Comparison of ENCODE assay signal across 25 cellular contexts in genomic region chr3:128823008-128823407, GRCh38. TPM values are rescaled to one million over a fixed set of nuclear protein-coding genes. Genes with fewer than 3 reads are reported as not detected.
DNase-seq lines count a peak whose midpoint lies in the region; ATAC-seq and TF ChIP-seq lines count a peak whose summit lies in the region.
"Had no signal": no experiment of that assay in that cellular context is flagged by ENCODE, and none has a peak within 500 bp of the region (broad histone marks: within the 10 kb centered on the region; RNA-seq: fewer than 3 reads in every experiment).

No MANE protein-coding gene starts in this region.

- WGBS in psoas muscle, 3 donors = 72 to 83% (median 76%) methylated on average over 6 of the region's 6 CpGs

- H3K4me3 Mint-ChIP-seq in dendritic cell treated with granulocyte-macrophage colony-stimulating factor and Interleukin-4, amounts not matched to agents 40 ng/mL and 50 ng/mL, for 4 days = no peak overlapping the region
- H3K4me3 Mint-ChIP-seq: CD8-positive, alpha-beta memory T cell; HFFc6 had no signal

- H3K27me3 Mint-ChIP-seq in dendritic cell treated with granulocyte-macrophage colony-stimulating factor and Interleukin-4, amounts not matched to agents 40 ng/mL and 50 ng/mL, for 4 days = no peaks in the 10 kb centered on the region
- H3K27me3 Mint-ChIP-seq: CD8-positive, alpha-beta memory T cell had no signal

- H3K36me3 Mint-ChIP-seq in dendritic cell treated with granulocyte-macrophage colony-stimulating factor and Interleukin-4, amounts not matched to agents 40 ng/mL and 50 ng/mL, for 4 days (ENCODE audit: low read depth) = peaks cover 71% of the 10 kb centered on the region

- H3K4me3 ChIP-seq in AG04450 (ENCODE audit: low read depth, low read length) (no peak overlapping the region), psoas muscle (no peak overlapping the region)
- H3K4me3 ChIP-seq: Peyer's patch had no signal

- peaks cover 18% of the 10 kb centered on the region for H3K4me1 Mint-ChIP-seq in dendritic cell treated with granulocyte-macrophage colony-stimulating factor and Interleukin-4, amounts not matched to agents 40 ng/mL and 50 ng/mL, for 4 days (ENCODE audit: low read depth)
- H3K4me1 Mint-ChIP-seq: CD8-positive, alpha-beta memory T cell had no signal

- H3K27me3 ChIP-seq in AG04450 (ENCODE audit: control insufficient read depth, insufficient read depth, low read length) (no peaks in the 10 kb centered on the region), psoas muscle (ENCODE audit: insufficient read depth in 3 of 3, low read length in 2 of 3) (no peaks in the 10 kb centered on the region)
- H3K27me3 ChIP-seq: Peyer's patch had no signal

- no peak for TF ChIP-seq CTCF in AG04450 (IDR thresholded peaks at IDR 0.05; ENCODE audit: low read depth, low read length)
- no peak for TF ChIP-seq CTCF in psoas muscle (IDR thresholded peaks at IDR 0.05)

- ATAC-seq in psoas muscle (peak in 1 of 4 donors; percentile 4), HG03175 (IDR thresholded peaks at IDR 0.05; ENCODE audit: unreplicated experiment) (no peak), GM18505 (IDR thresholded peaks at IDR 0.05; ENCODE audit: unreplicated experiment) (no peak)

- H3K9me3 Mint-ChIP-seq in dendritic cell treated with granulocyte-macrophage colony-stimulating factor and Interleukin-4, amounts not matched to agents 40 ng/mL and 50 ng/mL, for 4 days = peaks cover 9% of the 10 kb centered on the region
- H3K9me3 Mint-ChIP-seq: CD8-positive, alpha-beta memory T cell; HFFc6 had no signal

- POLR2A ChIA-PET in AG04450 (lab: Yijun Ruan, JAX) = interaction anchor here (0.6 kb wide), 2 partner anchors 44 to 248 kb away, joined by 3 to 4 read pairs; no protein-coding TSS in a partner anchor

- H3K4me1 ChIP-seq in psoas muscle = peaks cover 33% of the 10 kb centered on the region

- CTCF ChIA-PET in AG04450 (lab: Charles Lee) = interaction anchor here (0.7 to 2.5 kb wide), 2 partner anchors 23 to 327 kb away, joined by 3 to 8 read pairs; no protein-coding TSS in a partner anchor

- no peak for TF ChIP-seq POLR2A in GM18505 (IDR thresholded peaks at IDR 0.05; ENCODE audit: borderline replicate concordance, extremely low read depth, insufficient read depth, insufficient read length)

- peak overlapping the region; percentile 11 for H3K27ac ChIP-seq in AG04450 (ENCODE audit: low read depth, low read length)
- peak overlapping the region; percentile 33 for H3K27ac ChIP-seq in psoas muscle
- H3K27ac ChIP-seq: HL-60, Peyer's patch had no signal

- peak overlapping the region; percentile 3 for H3K27ac Mint-ChIP-seq in dendritic cell treated with granulocyte-macrophage colony-stimulating factor and Interleukin-4, amounts not matched to agents 40 ng/mL and 50 ng/mL, for 4 days
- H3K27ac Mint-ChIP-seq: HFFc6 had no signal

- intact Hi-C loops in dendritic cell treated with granulocyte-macrophage colony-stimulating factor and Interleukin-4, amounts not matched to agents 40 ng/mL and 50 ng/mL, for 4 days (cut with micrococcal nuclease) = no loop called here
- intact Hi-C loops in psoas muscle (cut with DNase I) = no loop called here

- no peaks in the 10 kb centered on the region for H3K9me3 ChIP-seq in AG04450 (ENCODE audit: control insufficient read depth, insufficient read depth, low read length)
- no peaks in the 10 kb centered on the region for H3K9me3 ChIP-seq in psoas muscle
- H3K9me3 ChIP-seq: Peyer's patch had no signal

- H3K36me3 ChIP-seq in psoas muscle (ENCODE audit: insufficient read depth in 1 of 2, low read depth in 1 of 2) = peaks cover 3% of the 10 kb centered on the region in 2 donors

- DNase-seq in NCI-H82 (lab: John Stamatoyannopoulos, UW) = peak; percentile 25
- no peak for DNase-seq in NCI-H82 treated with DMSO at 0.1 percent for 48 hours (lab: John Stamatoyannopoulos, UW; ENCODE audit: unreplicated experiment)
- DNase-seq in AG04450 (ENCODE audit: low read depth, low spot score) = no peak
- no peak for DNase-seq in psoas muscle
- DNase-seq in DMS53 treated with DMSO at 0.1 percent for 48 hours (lab: John Stamatoyannopoulos, UW; ENCODE audit: unreplicated experiment) = no peak
- DNase-seq: 8988T; AML-193; Calu3; CD8-positive, alpha-beta memory T cell; DMS53; EL; GF-D8; HFFc6; KG1; NCI-H1105; NCI-H146; NCI-H2029; NCI-H226; NCI-H510A treated with DMSO at 0.1 percent for 48 hours; NCI-H748 treated with DMSO at 0.1 percent for 48 hours; Peyer's patch had no signal

RNA-seq across cellular contexts. Expression of gene ACAD9, which starts 56.4 kb away (rescaled TPM):
- polyA plus RNA-seq in AG04450 (2011; rRNA removed) = 31.0 and 35.2 TPM in 2 replicates
- 33.4 and 45.1 TPM in 2 replicates for polyA minus RNA-seq in AG04450 (2011; rRNA and poly(A)+ RNA removed)
- 10 to 100 TPM; 23.9 to 47.8 (median 32.6) TPM for total RNA-seq in psoas muscle
- 10 to 100 TPM; 17.0 to 30.0 (median 23.4) TPM for polyA plus RNA-seq in psoas muscle
